8 cellular contexts compared by ENCODE assay signal in genomic region chr11:65919151-65920034, GRCh38. TPM values are rescaled to one million over a fixed set of nuclear protein-coding genes. Genes with fewer than 3 reads are reported as not detected.
DNase-seq lines count a peak whose midpoint lies in the region; ATAC-seq and TF ChIP-seq lines count a peak whose summit lies in the region.

TSS of gene DRAP1 (plus strand) at chr11:65919426. CDS start at chr11:65919502, 76 bp downstream.

- ATAC-seq in GM19372 (IDR thresholded peaks at IDR 0.05; ENCODE audit: low read depth, unreplicated experiment) (peak; percentile 80), HG03521 (IDR thresholded peaks at IDR 0.05; ENCODE audit: unreplicated experiment) (peak; percentile 80)

- H3K36me3 ChIP-seq in BJ (ENCODE audit: control insufficient read depth, insufficient read depth, low read length) = peaks cover 12% of the 10 kb centered on the region

- TF ChIP-seq CTCF in BJ (IDR thresholded peaks at IDR 0.05; ENCODE audit: insufficient read depth, low read depth, low read length) = no peak

- peak within 1 kb of the TSS; percentile 87 for H3K4me3 ChIP-seq in BJ (ENCODE audit: low read depth, low read length)

- CTCF ChIA-PET in BJ (lab: Yijun Ruan, JAX) = interaction anchor here (1.1 to 2.3 kb wide), 2 partner anchors 33 to 35 kb away, joined by 3 to 7 read pairs; no protein-coding TSS in a partner anchor

- H3K27me3 ChIP-seq in BJ (ENCODE audit: control insufficient read depth, insufficient read depth, low read length) = no peaks in the 10 kb centered on the region

- peak; percentile 70 for DNase-seq in BJ (ENCODE audit: low read depth)
- peak; percentile 98 for DNase-seq in NCI-H748 (lab: John Stamatoyannopoulos, UW; ENCODE audit: unreplicated experiment)
- peak; percentile 99 for DNase-seq in activated CD4-positive, alpha-beta T cell treated with anti-CD3 and anti-CD28 coated beads, Interleukin-2, amount 50 U/mL, for 1 hour
- DNase-seq in cortex of kidney (lab: John Stamatoyannopoulos, UW) = peak; percentile 82
- peak; percentile 99 for DNase-seq in left kidney (ENCODE audit: low read depth, low spot score)
- peak; percentile 99 for DNase-seq in stimulated activated CD4-positive, alpha-beta T cell treated with anti-CD3 and anti-CD28 coated beads, Interleukin-1b, Interleukin-23, amount 100 ng/mL, for 48 hours

- POLR2A ChIA-PET in BJ (lab: Charles Lee) = no interaction called here

RNA-seq across cellular contexts. Expression of gene DRAP1, which starts in this region (rescaled TPM):
- 137 and 141 TPM in 2 replicates for polyA plus RNA-seq in BJ (2011; rRNA removed)
- 43.8 and 54.5 TPM in 2 replicates for polyA minus RNA-seq in BJ (2011; rRNA and poly(A)+ RNA removed)

Comparison
In these comparisons a context has a peak if more than half of its experiments do, and no peak if none do; other contexts are left out.
1. Peak in every context shown above with its lines: DNase-seq, ATAC-seq and H3K4me3 ChIP-seq.